Comparison of ENCODE assay signal across 13 cellular contexts in the genomic region with DNA sequence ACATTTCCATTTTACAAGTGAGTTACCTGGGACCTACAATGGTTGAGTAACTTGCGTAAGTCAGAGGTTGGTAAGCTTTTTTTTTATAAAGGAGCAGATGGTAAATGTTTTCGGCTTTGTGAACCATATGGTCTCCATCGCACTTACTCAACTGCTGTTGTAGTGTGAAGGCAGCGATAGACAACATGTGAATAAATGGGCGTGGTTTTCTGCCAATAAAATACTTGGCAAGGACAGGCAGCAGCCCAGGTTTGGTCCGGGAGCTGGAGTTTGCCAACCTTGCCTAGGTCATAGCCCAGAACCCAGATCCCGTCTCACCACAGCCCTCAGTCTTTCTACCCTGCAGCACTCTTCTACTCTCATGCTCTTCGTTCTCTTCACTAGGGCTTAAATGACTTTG.
"Had no signal": no experiment of that assay in that cellular context is flagged by ENCODE, and none has a peak within 500 bp of the region (broad histone marks: within the 10 kb centered on the region; RNA-seq: fewer than 3 reads in every experiment).

No MANE protein-coding gene starts in this region.

- H3K27me3 Mint-ChIP-seq: activated naive CD8-positive, alpha-beta T cell treated with anti-CD3 and anti-CD28 coated beads, Interleukin-2, amount 10 ng/mL, durations not matched to agents 7 days and 5 days had no signal

- DNase-seq: activated CD4-positive, alpha-beta T cell treated with anti-CD3 and anti-CD28 coated beads, Interleukin-2, amount 50 U/mL, for 4 hours; activated gamma-delta T cell treated with Interleukin-2 at 50 U/mL for 16 hours; activated naive CD8-positive, alpha-beta T cell treated with anti-CD3 and anti-CD28 coated beads, Interleukin-2, amount 10 ng/mL, durations not matched to agents 7 days and 5 days; activated T-cell treated with anti-CD3 and anti-CD28 coated beads, Interleukin-2, amount 50 U/mL, for 48 hours; anterior cingulate cortex; erythroblast; gastrocnemius medialis; heart left ventricle; ovary; sigmoid colon; stimulated activated CD4-positive, alpha-beta T cell treated with anti-CD3 and anti-CD28 coated beads, Interleukin-1b, Interleukin-23, amount 100 ng/mL, for 48 hours; SW 1271 had no signal

- H3K4me1 Mint-ChIP-seq: mesothelial cell of epicardium had no signal

- H3K4me3 Mint-ChIP-seq: activated naive CD8-positive, alpha-beta T cell treated with anti-CD3 and anti-CD28 coated beads, Interleukin-2, amount 10 ng/mL, durations not matched to agents 7 days and 5 days; mesothelial cell of epicardium had no signal

- H3K9me3 Mint-ChIP-seq: activated naive CD8-positive, alpha-beta T cell treated with anti-CD3 and anti-CD28 coated beads, Interleukin-2, amount 10 ng/mL, durations not matched to agents 7 days and 5 days; mesothelial cell of epicardium had no signal

- ATAC-seq: gastrocnemius medialis, heart left ventricle had no signal

- H3K27ac Mint-ChIP-seq: activated naive CD8-positive, alpha-beta T cell treated with anti-CD3 and anti-CD28 coated beads, Interleukin-2, amount 10 ng/mL, durations not matched to agents 7 days and 5 days; mesothelial cell of epicardium had no signal
